8 cellular contexts compared by ENCODE assay signal in genomic region chr14:97381309-97381708, GRCh38.
"Had no signal": no experiment of that assay in that cellular context is flagged by ENCODE, and none has a peak within 500 bp of the region (broad histone marks: within the 10 kb centered on the region; RNA-seq: fewer than 3 reads in every experiment).

No MANE protein-coding gene starts in this region.

- DNase-seq: activated gamma-delta T cell, dorsolateral prefrontal cortex, midbrain, SIG-M5, thyroid gland had no signal

- H3K9me3 ChIP-seq: thyroid gland had no signal

- H3K27me3 ChIP-seq: thyroid gland had no signal

- H3K27ac ChIP-seq: dorsolateral prefrontal cortex, parathyroid adenoma, thyroid gland had no signal

- H3K36me3 Mint-ChIP-seq: WTC11 had no signal

- H3K4me3 Mint-ChIP-seq: WTC11 had no signal

- H3K36me3 ChIP-seq: thyroid gland had no signal

- H3K4me1 ChIP-seq: parathyroid adenoma, thyroid gland had no signal

- H3K9me3 Mint-ChIP-seq: WTC11 had no signal

- H3K4me3 ChIP-seq: dorsolateral prefrontal cortex, lung, thyroid gland had no signal

- H3K27ac Mint-ChIP-seq: WTC11 had no signal
